ENCODE assay signal across 35 cellular contexts in genomic region chr6:118945217-118945616, GRCh38.
"Had no signal": no experiment of that assay in that cellular context is flagged by ENCODE, and none has a peak within 500 bp of the region (broad histone marks: within the 10 kb centered on the region; RNA-seq: fewer than 3 reads in every experiment).

No MANE protein-coding gene starts in this region.

- H3K4me3 ChIP-seq: MG63 had no signal

- DNase-seq: MG63, MM.1S, MV-4-11, NCI-H1048, NCI-H1092, NCI-H1092 treated with DMSO at 0.1 percent for 48 hours, NCI-H1105, NCI-H1105 treated with DMSO at 0.1 percent for 48 hours, NCI-H1417, NCI-H1417 treated with DMSO at 0.1 percent for 48 hours, NCI-H1436, NCI-H1436 treated with DMSO at 0.1 percent for 48 hours, NCI-H146, NCI-H1694, NCI-H1694 treated with DMSO at 0.1 percent for 48 hours, NCI-H187, NCI-H187 treated with DMSO at 0.1 percent for 48 hours, NCI-H1930, NCI-H2029, NCI-H2029 treated with DMSO at 0.1 percent for 48 hours, NCI-H2081, NCI-H2081 treated with DMSO at 0.1 percent for 48 hours, NCI-H2107, NCI-H2171, NCI-H2171 treated with DMSO at 0.1 percent for 48 hours, NCI-H2227 treated with DMSO at 0.1 percent for 48 hours, NCI-H226, NCI-H345, NCI-H446, NCI-H446 treated with DMSO at 0.1 percent for 48 hours, NCI-H510A, NCI-H510A treated with DMSO at 0.1 percent for 48 hours, NCI-H524, NCI-H524 treated with DMSO at 0.1 percent for 48 hours, NCI-H526 had no signal

- H3K27me3 ChIP-seq: MG63 had no signal

- H3K36me3 ChIP-seq: MG63 had no signal
